29 cellular contexts compared by ENCODE assay signal in the genomic region with DNA sequence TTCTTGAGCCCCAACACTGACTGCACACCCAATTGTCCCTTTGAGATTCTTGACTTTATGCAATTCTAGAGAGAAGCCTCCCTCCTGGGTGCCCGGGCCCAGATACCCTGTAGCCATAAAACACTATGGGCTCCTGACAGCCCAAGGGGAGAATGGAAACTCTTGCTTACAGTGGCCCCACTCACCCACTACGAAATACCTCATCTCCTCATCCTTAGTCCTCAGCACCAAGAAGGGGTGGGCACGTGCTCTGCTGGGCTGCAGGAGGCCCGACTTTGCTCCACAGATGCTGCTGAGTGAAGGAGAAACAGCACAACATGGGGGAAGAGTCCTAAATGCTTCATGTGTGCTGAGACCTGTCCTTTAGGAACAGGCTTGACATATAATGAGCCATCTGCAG. TPM values are rescaled to one million over a fixed set of nuclear protein-coding genes. Genes with fewer than 3 reads are reported as not detected.
DNase-seq lines count a peak whose midpoint lies in the region; ATAC-seq and TF ChIP-seq lines count a peak whose summit lies in the region.
"Had no signal": no experiment of that assay in that cellular context is flagged by ENCODE, and none has a peak within 500 bp of the region (broad histone marks: within the 10 kb centered on the region; RNA-seq: fewer than 3 reads in every experiment).

No MANE protein-coding gene starts in this region.

- H3K18ac ChIP-seq in neuronal stem cell (ENCODE audit: low read length), result no peak overlapping the region

- H3K4me2 ChIP-seq in neuronal stem cell (ENCODE audit: insufficient read depth, low read length, poor library complexity, severe bottlenecking), result no peak overlapping the region
- H3K4me2 ChIP-seq: smooth muscle cell had no signal

- no peak for ATAC-seq in CD8-positive, alpha-beta T cell
- ATAC-seq in gastroesophageal sphincter, result no peak
- ATAC-seq: left cardiac atrium had no signal

- H3K9ac ChIP-seq in neuronal stem cell (ENCODE audit: low read depth, low read length, poor library complexity), result no peak overlapping the region
- H3K9ac ChIP-seq: GM23248, parathyroid adenoma had no signal

- peaks cover 54% of the 10 kb centered on the region for H3K36me3 Mint-ChIP-seq in T-helper 2 cell treated with Interferon-gamma antibody and Interleukin-4, amounts not matched to agents 5 μg/mL and 100 μg/mL, for 36 hours (ENCODE audit: low read depth)
- peaks cover 53% of the 10 kb centered on the region for H3K36me3 Mint-ChIP-seq in CD8-positive, alpha-beta T cell
- peaks cover 47% of the 10 kb centered on the region for H3K36me3 Mint-ChIP-seq in activated T-helper 2 cell treated with anti-CD3 and anti-CD28 coated beads, Interferon-gamma antibody, Interleukin-2, Interleukin-4, amounts not matched to agents 10 μg/mL and 5 μg/mL and 100 μg/mL, durations not matched to agents 14 hours and 24 hours and 36 hours (ENCODE audit: low read depth)

- H2BK5ac ChIP-seq in neuronal stem cell (ENCODE audit: low read length), result no peak overlapping the region

- H3K27ac Mint-ChIP-seq in T-helper 2 cell treated with Interferon-gamma antibody and Interleukin-4, amounts not matched to agents 5 μg/mL and 100 μg/mL, for 36 hours, result peak overlapping the region; percentile 89
- H3K27ac Mint-ChIP-seq in CD8-positive, alpha-beta T cell, result peak overlapping the region; percentile 94
- H3K27ac Mint-ChIP-seq in activated T-helper 2 cell treated with anti-CD3 and anti-CD28 coated beads, Interferon-gamma antibody, Interleukin-2, Interleukin-4, amounts not matched to agents 10 μg/mL and 5 μg/mL and 100 μg/mL, durations not matched to agents 14 hours and 24 hours and 36 hours, result peak overlapping the region; percentile 94

- no peak overlapping the region for H2AK5ac ChIP-seq in neuronal stem cell (ENCODE audit: low read depth, low read length)

- H3K23ac ChIP-seq in neuronal stem cell (ENCODE audit: low read depth, low read length, poor library complexity), result no peak overlapping the region

- H2AFZ ChIP-seq in neuronal stem cell (ENCODE audit: low read length), result no peak overlapping the region
- H2AFZ ChIP-seq: GM23248, parathyroid adenoma had no signal

- intact Hi-C loops in CD8-positive, alpha-beta T cell (cut with DNase I, micrococcal nuclease), result loop anchor here (1.0 to 5.0 kb wide), 3 partner anchors 8 to 33 kb away; no protein-coding TSS in a partner anchor
- intact Hi-C loops in activated T-helper 2 cell treated with anti-CD3 and anti-CD28 coated beads, Interferon-gamma antibody, Interleukin-2, Interleukin-4, amounts not matched to agents 10 μg/mL and 5 μg/mL and 100 μg/mL, durations not matched to agents 14 hours and 24 hours and 36 hours (cut with micrococcal nuclease), result no loop called here
- intact Hi-C loops in cardiac septum (cut with DNase I), result no loop called here

- H3K36me3 ChIP-seq in CD8-positive, alpha-beta T cell (ENCODE audit: insufficient read depth, low read length), result no peaks in the 10 kb centered on the region
- no peaks in the 10 kb centered on the region for H3K36me3 ChIP-seq in neuronal stem cell (replicated peaks in 1 of 2; ENCODE audit: control insufficient read depth in 2 of 2, insufficient read depth in 2 of 2, low read length in 2 of 2)
- no peaks in the 10 kb centered on the region for H3K36me3 ChIP-seq in gastroesophageal sphincter
- H3K36me3 ChIP-seq: cardiac muscle cell, esophagus squamous epithelium, right atrium auricular region, suprapubic skin had no signal

- POLR2A ChIA-PET in CD8-positive, alpha-beta T cell (lab: Charles Lee), result interaction anchor here (0.9 to 1.5 kb wide), 6 partner anchors 10 to 40 kb away, joined by 3 to 9 read pairs (median 4); a partner anchor contains a TSS

- no peaks in the 10 kb centered on the region for H3K79me1 ChIP-seq in neuronal stem cell (ENCODE audit: low read depth, low read length)

- no peak overlapping the region for H2BK12ac ChIP-seq in neuronal stem cell (ENCODE audit: low read length)

- no peak for DNase-seq in T-helper 2 cell treated with Interferon-gamma antibody and Interleukin-4, amounts not matched to agents 5 μg/mL and 100 μg/mL, for 36 hours (ENCODE audit: low spot score)
- DNase-seq in T-helper 2 cell (no peak), neuronal stem cell (ENCODE audit: low spot score) (no peak), NCI-H526 (lab: John Stamatoyannopoulos, UW) (no peak), cardiac septum (ENCODE audit: low spot score) (no peak)
- no peak for DNase-seq in CD8-positive, alpha-beta T cell
- no peak for DNase-seq in activated T-helper 2 cell treated with anti-CD3 and anti-CD28 coated beads, Interferon-gamma antibody, Interleukin-2, Interleukin-4, amounts not matched to agents 10 μg/mL and 5 μg/mL and 100 μg/mL, durations not matched to agents 14 hours and 24 hours and 36 hours (ENCODE audit: low spot score)
- DNase-seq: 8988T, activated gamma-delta T cell, aorta, cortex of kidney, DMS 273 treated with DMSO at 0.1 percent for 48 hours, esophagus squamous epithelium, left cardiac atrium, NCI-H1436, NCI-H774 had no signal

- no peak overlapping the region for H2BK15ac ChIP-seq in neuronal stem cell (ENCODE audit: low read length)

- H3K27ac ChIP-seq in CD8-positive, alpha-beta T cell (ENCODE audit: low read depth, low read length), result no peak overlapping the region
- H3K27ac ChIP-seq in neuronal stem cell (replicated peaks; ENCODE audit: low read length) (no peak overlapping the region), gastroesophageal sphincter (no peak overlapping the region)
- H3K27ac ChIP-seq: cardiac muscle cell, esophagus squamous epithelium, GM23248, HL-60, parathyroid adenoma, right atrium auricular region, suprapubic skin had no signal

- no peaks in the 10 kb centered on the region for H3K9me3 ChIP-seq in CD8-positive, alpha-beta T cell (ENCODE audit: low read length)
- H3K9me3 ChIP-seq in neuronal stem cell (replicated peaks in 1 of 2; ENCODE audit: control insufficient read depth in 2 of 2, insufficient read depth in 1 of 2, low read depth in 1 of 2, low read length in 2 of 2) (peaks cover 0 to 2% of the 10 kb centered on the region in 2 donors), gastroesophageal sphincter (no peaks in the 10 kb centered on the region)
- H3K9me3 ChIP-seq: esophagus squamous epithelium, right atrium auricular region, suprapubic skin had no signal

- H4K8ac ChIP-seq in neuronal stem cell (ENCODE audit: low read depth, low read length), result no peak overlapping the region

- WGBS in neuronal stem cell (ENCODE audit: extremely low coverage in 2 of 2, insufficient read length in 2 of 2, insufficient replicate concordance in 1 of 2), 2 donors, result no CpG with 5 or more reads among the region's 4 CpGs
- 55% methylated on average over 4 of the region's 4 CpGs; no CpG with 5 or more reads in 1 of the 2 donors for WGBS in gastroesophageal sphincter (ENCODE audit: low coverage in 1 of 2), 2 donors

- no peak overlapping the region for H3K4ac ChIP-seq in neuronal stem cell (ENCODE audit: low read length)

- no peak overlapping the region for H4K91ac ChIP-seq in neuronal stem cell (ENCODE audit: low read depth, low read length, poor library complexity)

- H2BK120ac ChIP-seq in neuronal stem cell (ENCODE audit: low read depth, low read length), result no peak overlapping the region

- peak overlapping the region; percentile 67 for H3K4me3 Mint-ChIP-seq in T-helper 2 cell treated with Interferon-gamma antibody and Interleukin-4, amounts not matched to agents 5 μg/mL and 100 μg/mL, for 36 hours
- peak overlapping the region; percentile 62 for H3K4me3 Mint-ChIP-seq in CD8-positive, alpha-beta T cell
- H3K4me3 Mint-ChIP-seq in activated T-helper 2 cell treated with anti-CD3 and anti-CD28 coated beads, Interferon-gamma antibody, Interleukin-2, Interleukin-4, amounts not matched to agents 10 μg/mL and 5 μg/mL and 100 μg/mL, durations not matched to agents 14 hours and 24 hours and 36 hours (ENCODE audit: low read depth), result no peak overlapping the region
- H3K4me3 Mint-ChIP-seq: CD14-positive monocyte had no signal

- no peak for TF ChIP-seq POLR2A in gastroesophageal sphincter (IDR thresholded peaks at IDR 0.05)

- peaks cover 96% of the 10 kb centered on the region for H3K4me1 ChIP-seq in CD8-positive, alpha-beta T cell (ENCODE audit: insufficient read depth, low read length)
- H3K4me1 ChIP-seq in neuronal stem cell (ENCODE audit: control insufficient read depth in 2 of 2, insufficient read depth in 1 of 2, low read depth in 1 of 2, low read length in 2 of 2), result peaks cover 0 to 5% of the 10 kb centered on the region in 2 donors
- no peaks in the 10 kb centered on the region for H3K4me1 ChIP-seq in gastroesophageal sphincter
- H3K4me1 ChIP-seq: esophagus squamous epithelium, parathyroid adenoma, right atrium auricular region, suprapubic skin had no signal

- CTCF ChIA-PET in CD8-positive, alpha-beta T cell (lab: Charles Lee), result interaction anchor here (1.0 to 2.3 kb wide), 2 partner anchors 9 to 60 kb away, joined by 4 to 12 read pairs; no protein-coding TSS in a partner anchor

- TF ChIP-seq CTCF in CD8-positive, alpha-beta T cell (IDR thresholded peaks at IDR 0.05), result no peak
- no peak for TF ChIP-seq CTCF in gastroesophageal sphincter (IDR thresholded peaks at IDR 0.05)

- peaks cover 86% of the 10 kb centered on the region for H3K4me1 Mint-ChIP-seq in T-helper 2 cell treated with Interferon-gamma antibody and Interleukin-4, amounts not matched to agents 5 μg/mL and 100 μg/mL, for 36 hours (ENCODE audit: low read depth)
- H3K4me1 Mint-ChIP-seq in CD8-positive, alpha-beta T cell (ENCODE audit: low read depth), result peaks cover 99% of the 10 kb centered on the region
- peaks cover 80% of the 10 kb centered on the region for H3K4me1 Mint-ChIP-seq in activated T-helper 2 cell treated with anti-CD3 and anti-CD28 coated beads, Interferon-gamma antibody, Interleukin-2, Interleukin-4, amounts not matched to agents 10 μg/mL and 5 μg/mL and 100 μg/mL, durations not matched to agents 14 hours and 24 hours and 36 hours (ENCODE audit: low read depth)

- H3K9me3 Mint-ChIP-seq in T-helper 2 cell treated with Interferon-gamma antibody and Interleukin-4, amounts not matched to agents 5 μg/mL and 100 μg/mL, for 36 hours, result peaks cover 14% of the 10 kb centered on the region
- H3K9me3 Mint-ChIP-seq in CD8-positive, alpha-beta T cell, result no peaks in the 10 kb centered on the region
- peaks cover 17% of the 10 kb centered on the region for H3K9me3 Mint-ChIP-seq in activated T-helper 2 cell treated with anti-CD3 and anti-CD28 coated beads, Interferon-gamma antibody, Interleukin-2, Interleukin-4, amounts not matched to agents 10 μg/mL and 5 μg/mL and 100 μg/mL, durations not matched to agents 14 hours and 24 hours and 36 hours
- H3K9me3 Mint-ChIP-seq: CD14-positive monocyte had no signal

- H3K27me3 Mint-ChIP-seq in T-helper 2 cell treated with Interferon-gamma antibody and Interleukin-4, amounts not matched to agents 5 μg/mL and 100 μg/mL, for 36 hours (ENCODE audit: low read depth), result no peaks in the 10 kb centered on the region
- no peaks in the 10 kb centered on the region for H3K27me3 Mint-ChIP-seq in CD8-positive, alpha-beta T cell (ENCODE audit: low read depth)
- H3K27me3 Mint-ChIP-seq in activated T-helper 2 cell treated with anti-CD3 and anti-CD28 coated beads, Interferon-gamma antibody, Interleukin-2, Interleukin-4, amounts not matched to agents 10 μg/mL and 5 μg/mL and 100 μg/mL, durations not matched to agents 14 hours and 24 hours and 36 hours (ENCODE audit: low read depth), result no peaks in the 10 kb centered on the region

- H3K4me3 ChIP-seq in CD8-positive, alpha-beta T cell (ENCODE audit: low read depth, low read length), result peak overlapping the region; percentile 12
- H3K4me3 ChIP-seq in neuronal stem cell (ENCODE audit: low read length in 2 of 2), result no peak overlapping the region
- no peak overlapping the region for H3K4me3 ChIP-seq in gastroesophageal sphincter
- H3K4me3 ChIP-seq: cardiac muscle cell, esophagus squamous epithelium, GM23248, right atrium auricular region, smooth muscle cell, suprapubic skin had no signal

- peak overlapping the region; percentile 76 for H3K14ac ChIP-seq in neuronal stem cell (ENCODE audit: low read length)

- no peak for TF ChIP-seq EP300 in gastroesophageal sphincter (IDR thresholded peaks at IDR 0.05)

- H3K27me3 ChIP-seq in CD8-positive, alpha-beta T cell (ENCODE audit: insufficient read depth, low read length), result no peaks in the 10 kb centered on the region
- H3K27me3 ChIP-seq in neuronal stem cell (ENCODE audit: control insufficient read depth in 3 of 3, insufficient read depth in 3 of 3, low read depth in 1 of 3, low read length in 3 of 3), result peaks cover 0 to 29% (median 0%) of the 10 kb centered on the region in 3 experiments
- no peaks in the 10 kb centered on the region for H3K27me3 ChIP-seq in gastroesophageal sphincter
- H3K27me3 ChIP-seq: right atrium auricular region had no signal

RNA-seq across cellular contexts. Expression of a gene that starts 17.4 kb away (rescaled TPM):
- total RNA-seq in CD8-positive, alpha-beta T cell, result 10 to 100 TPM; 17.1 to 17.6 TPM
- 25.1 and 28.7 TPM in 2 replicates for total RNA-seq in activated T-helper 2 cell treated with anti-CD3 and anti-CD28 coated beads, Interferon-gamma antibody, Interleukin-2, Interleukin-4, amounts not matched to agents 10 μg/mL and 5 μg/mL and 100 μg/mL, durations not matched to agents 14 hours and 24 hours and 36 hours
- polyA plus RNA-seq in neuronal stem cell (2013, experiment 1 of 2), result not detected
- 0.04 TPM for polyA plus RNA-seq in neuronal stem cell (2013, experiment 2 of 2)
- total RNA-seq in cardiac septum (not detected), gastroesophageal sphincter (under 1 TPM in 1 of 4 donors, not detected in 3; 0.62 TPM)
- total RNA-seq: cardiac muscle cell, frontal cortex, GM23248, lung microvascular endothelial cell, right atrium auricular region, smooth muscle cell, suprapubic skin, urinary bladder had no signal
- polyA plus RNA-seq: aorta, cardiac muscle cell, GM23248, neural cell, smooth muscle cell had no signal

RNA-seq across cellular contexts. Expression of a gene that starts 55.2 kb away (rescaled TPM):
- total RNA-seq in CD8-positive, alpha-beta T cell, result 1 to 10 TPM; 3.1 to 3.9 TPM
- 0.67 and 1.6 TPM in 2 replicates for total RNA-seq in activated T-helper 2 cell treated with anti-CD3 and anti-CD28 coated beads, Interferon-gamma antibody, Interleukin-2, Interleukin-4, amounts not matched to agents 10 μg/mL and 5 μg/mL and 100 μg/mL, durations not matched to agents 14 hours and 24 hours and 36 hours
- 0.14 TPM for polyA plus RNA-seq in neuronal stem cell (2013, experiment 1 of 2)
- polyA plus RNA-seq in neuronal stem cell (2013, experiment 2 of 2), result 0.25 TPM
- total RNA-seq in cardiac septum (0.92 TPM), gastroesophageal sphincter (1 to 10 TPM; 3.4 to 6.9 (median 4.3) TPM)
- total RNA-seq: cardiac muscle cell had no signal
- polyA plus RNA-seq: cardiac muscle cell, GM23248 had no signal

Comparison
In these comparisons a context has a peak if more than half of its experiments do, and no peak if none do; other contexts are left out.
1. RNA of a gene that starts 17.4 kb away (total RNA-seq): 25.1 to 28.7 TPM in activated T-helper 2 cell treated with anti-CD3 and anti-CD28 coated beads, Interferon-gamma antibody, Interleukin-2, Interleukin-4, amounts not matched to agents 10 μg/mL and 5 μg/mL and 100 μg/mL, durations not matched to agents 14 hours and 24 hours and 36 hours and 17.1 to 17.6 TPM in CD8-positive, alpha-beta T cell; 0.62 TPM in gastroesophageal sphincter and not detected in cardiac septum (single experiment); every median in the first group is over 10 times any median in the second.
2. intact Hi-C loops: an anchor here in CD8-positive, alpha-beta T cell (1.0 to 5.0 kb wide); none called in activated T-helper 2 cell treated with anti-CD3 and anti-CD28 coated beads, Interferon-gamma antibody, Interleukin-2, Interleukin-4, amounts not matched to agents 10 μg/mL and 5 μg/mL and 100 μg/mL, durations not matched to agents 14 hours and 24 hours and 36 hours and cardiac septum.
3. Peak in every context shown above with its lines, with median percentiles within 50 percentile points of each other: H3K27ac Mint-ChIP-seq.